Comparison of ENCODE assay signal across 1 cellular context in the genomic region with DNA sequence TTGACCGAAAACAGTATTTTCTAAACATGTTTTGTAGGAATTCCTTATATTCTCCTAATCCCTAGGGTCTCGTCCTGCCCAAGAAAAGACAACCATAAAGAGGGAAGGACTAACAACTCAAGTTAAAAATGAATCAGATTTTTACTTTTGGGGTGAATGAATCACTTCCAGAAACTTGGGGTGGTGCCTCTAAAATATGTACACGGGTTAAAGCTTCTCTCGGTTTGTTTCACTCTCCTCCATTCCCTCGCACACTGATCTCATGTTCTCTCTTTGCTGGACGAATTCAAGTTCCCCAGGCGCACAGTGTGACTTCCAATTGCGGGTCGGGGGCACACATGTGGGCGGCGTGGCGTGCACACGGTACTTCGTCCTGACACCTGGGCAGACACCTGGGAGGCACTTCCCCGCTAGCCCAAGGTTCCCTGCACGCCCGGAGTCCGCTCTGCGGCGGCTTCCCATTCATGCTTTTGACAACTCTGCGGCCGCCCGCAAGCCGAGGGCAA.
TF ChIP-seq lines count a peak whose summit lies in the region.

No MANE protein-coding gene starts in this region.

TF ChIP-seq in HepG2, 621 proteins besides CTCF, POLR2A, EP300 and RAD21 (continued from another document):
- TF ChIP-seq REST (IDR thresholded peaks at IDR 0.05; ENCODE audit: borderline replicate concordance in 1 of 2, low read depth in 1 of 2, low read length in 2 of 2), result no peak
- peak; percentile 37; the same call in 1 of the 2 replicates for TF ChIP-seq TBX3 (IDR thresholded peaks at IDR 0.05; ENCODE audit: borderline replicate concordance)
- TF ChIP-seq ZNF792 (CRISPR knock-in tag; IDR thresholded peaks at IDR 0.05), result 0 out of 2 replicates have a peak, but pooled peaks have one; percentile 24
- TF ChIP-seq MEF2D (CRISPR knock-in tag; IDR thresholded peaks at IDR 0.05), result no peak
- TF ChIP-seq ZNF83 (CRISPR knock-in tag; IDR thresholded peaks at IDR 0.05; ENCODE audit: borderline replicate concordance), result no peak
- TF ChIP-seq, protein P1, sequence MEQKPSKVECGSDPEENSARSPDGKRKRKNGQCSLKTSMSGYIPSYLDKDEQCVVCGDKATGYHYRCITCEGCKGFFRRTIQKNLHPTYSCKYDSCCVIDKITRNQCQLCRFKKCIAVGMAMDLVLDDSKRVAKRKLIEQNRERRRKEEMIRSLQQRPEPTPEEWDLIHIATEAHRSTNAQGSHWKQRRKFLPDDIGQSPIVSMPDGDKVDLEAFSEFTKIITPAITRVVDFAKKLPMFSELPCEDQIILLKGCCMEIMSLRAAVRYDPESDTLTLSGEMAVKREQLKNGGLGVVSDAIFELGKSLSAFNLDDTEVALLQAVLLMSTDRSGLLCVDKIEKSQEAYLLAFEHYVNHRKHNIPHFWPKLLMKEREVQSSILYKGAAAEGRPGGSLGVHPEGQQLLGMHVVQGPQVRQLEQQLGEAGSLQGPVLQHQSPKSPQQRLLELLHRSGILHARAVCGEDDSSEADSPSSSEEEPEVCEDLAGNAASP (CRISPR knock-in tag; IDR thresholded peaks at IDR 0.05; ENCODE audit: borderline replicate concordance), result no peak
- TF ChIP-seq, protein P2, sequence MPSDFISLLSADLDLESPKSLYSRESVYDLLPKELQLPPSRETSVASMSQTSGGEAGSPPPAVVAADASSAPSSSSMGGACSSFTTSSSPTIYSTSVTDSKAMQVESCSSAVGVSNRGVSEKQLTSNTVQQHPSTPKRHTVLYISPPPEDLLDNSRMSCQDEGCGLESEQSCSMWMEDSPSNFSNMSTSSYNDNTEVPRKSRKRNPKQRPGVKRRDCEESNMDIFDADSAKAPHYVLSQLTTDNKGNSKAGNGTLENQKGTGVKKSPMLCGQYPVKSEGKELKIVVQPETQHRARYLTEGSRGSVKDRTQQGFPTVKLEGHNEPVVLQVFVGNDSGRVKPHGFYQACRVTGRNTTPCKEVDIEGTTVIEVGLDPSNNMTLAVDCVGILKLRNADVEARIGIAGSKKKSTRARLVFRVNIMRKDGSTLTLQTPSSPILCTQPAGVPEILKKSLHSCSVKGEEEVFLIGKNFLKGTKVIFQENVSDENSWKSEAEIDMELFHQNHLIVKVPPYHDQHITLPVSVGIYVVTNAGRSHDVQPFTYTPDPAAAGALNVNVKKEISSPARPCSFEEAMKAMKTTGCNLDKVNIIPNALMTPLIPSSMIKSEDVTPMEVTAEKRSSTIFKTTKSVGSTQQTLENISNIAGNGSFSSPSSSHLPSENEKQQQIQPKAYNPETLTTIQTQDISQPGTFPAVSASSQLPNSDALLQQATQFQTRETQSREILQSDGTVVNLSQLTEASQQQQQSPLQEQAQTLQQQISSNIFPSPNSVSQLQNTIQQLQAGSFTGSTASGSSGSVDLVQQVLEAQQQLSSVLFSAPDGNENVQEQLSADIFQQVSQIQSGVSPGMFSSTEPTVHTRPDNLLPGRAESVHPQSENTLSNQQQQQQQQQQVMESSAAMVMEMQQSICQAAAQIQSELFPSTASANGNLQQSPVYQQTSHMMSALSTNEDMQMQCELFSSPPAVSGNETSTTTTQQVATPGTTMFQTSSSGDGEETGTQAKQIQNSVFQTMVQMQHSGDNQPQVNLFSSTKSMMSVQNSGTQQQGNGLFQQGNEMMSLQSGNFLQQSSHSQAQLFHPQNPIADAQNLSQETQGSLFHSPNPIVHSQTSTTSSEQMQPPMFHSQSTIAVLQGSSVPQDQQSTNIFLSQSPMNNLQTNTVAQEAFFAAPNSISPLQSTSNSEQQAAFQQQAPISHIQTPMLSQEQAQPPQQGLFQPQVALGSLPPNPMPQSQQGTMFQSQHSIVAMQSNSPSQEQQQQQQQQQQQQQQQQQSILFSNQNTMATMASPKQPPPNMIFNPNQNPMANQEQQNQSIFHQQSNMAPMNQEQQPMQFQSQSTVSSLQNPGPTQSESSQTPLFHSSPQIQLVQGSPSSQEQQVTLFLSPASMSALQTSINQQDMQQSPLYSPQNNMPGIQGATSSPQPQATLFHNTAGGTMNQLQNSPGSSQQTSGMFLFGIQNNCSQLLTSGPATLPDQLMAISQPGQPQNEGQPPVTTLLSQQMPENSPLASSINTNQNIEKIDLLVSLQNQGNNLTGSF (CRISPR knock-in tag; IDR thresholded peaks at IDR 0.05), result no peak
- 0 out of 2 replicates have a peak, but pooled peaks have one; percentile 27 for TF ChIP-seq ZNF329 (CRISPR knock-in tag; IDR thresholded peaks at IDR 0.05; ENCODE audit: low read depth)
- TF ChIP-seq ZNF816 (CRISPR knock-in tag; IDR thresholded peaks at IDR 0.05; ENCODE audit: borderline replicate concordance), result 0 out of 2 replicates have a peak, but pooled peaks have one; percentile 93
- TF ChIP-seq NCOA2 (CRISPR knock-in tag; IDR thresholded peaks at IDR 0.05), result 0 out of 2 replicates have a peak, but pooled peaks have one; percentile 22
- TF ChIP-seq SMARCE1 (IDR thresholded peaks at IDR 0.05; ENCODE audit: borderline replicate concordance), result no peak
- no peak for TF ChIP-seq TOE1 (CRISPR knock-in tag; IDR thresholded peaks at IDR 0.05)
- no peak for TF ChIP-seq ATAD3A (CRISPR knock-in tag; IDR thresholded peaks at IDR 0.05)
- TF ChIP-seq ZBTB3 (CRISPR knock-in tag; IDR thresholded peaks at IDR 0.05; ENCODE audit: borderline replicate concordance, low read depth), result no peak
- TF ChIP-seq PHF20 (CRISPR knock-in tag; IDR thresholded peaks at IDR 0.05), result no peak
- TF ChIP-seq, protein P3, sequence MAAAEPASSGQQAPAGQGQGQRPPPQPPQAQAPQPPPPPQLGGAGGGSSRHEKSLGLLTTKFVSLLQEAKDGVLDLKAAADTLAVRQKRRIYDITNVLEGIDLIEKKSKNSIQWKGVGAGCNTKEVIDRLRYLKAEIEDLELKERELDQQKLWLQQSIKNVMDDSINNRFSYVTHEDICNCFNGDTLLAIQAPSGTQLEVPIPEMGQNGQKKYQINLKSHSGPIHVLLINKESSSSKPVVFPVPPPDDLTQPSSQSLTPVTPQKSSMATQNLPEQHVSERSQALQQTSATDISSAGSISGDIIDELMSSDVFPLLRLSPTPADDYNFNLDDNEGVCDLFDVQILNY (CRISPR knock-in tag; conservative IDR thresholded peaks at IDR 0.05), result no peak
- TF ChIP-seq KMT2A (CRISPR knock-in tag; IDR thresholded peaks at IDR 0.05), result no peak
- no peak for TF ChIP-seq ZNF780A (CRISPR knock-in tag; IDR thresholded peaks at IDR 0.05)
- no peak; the same call in none of the 2 replicates for TF ChIP-seq ZNF670 (CRISPR knock-in tag; IDR thresholded peaks at IDR 0.05; ENCODE audit: borderline replicate concordance)
- TF ChIP-seq ZKSCAN1 (IDR thresholded peaks at IDR 0.05; ENCODE audit: low read length), result peak; percentile 80
- TF ChIP-seq NRL (CRISPR knock-in tag; IDR thresholded peaks at IDR 0.05; ENCODE audit: borderline replicate concordance), result peak; percentile 58; the same call in 1 of the 2 replicates
- no peak for TF ChIP-seq FOXJ3 (CRISPR knock-in tag; IDR thresholded peaks at IDR 0.05; ENCODE audit: borderline replicate concordance)
- no peak for TF ChIP-seq ZIK1 (CRISPR knock-in tag; IDR thresholded peaks at IDR 0.05; ENCODE audit: borderline replicate concordance, low read depth)
- TF ChIP-seq ZNF619 (CRISPR knock-in tag; IDR thresholded peaks at IDR 0.05), result no peak
- no peak for TF ChIP-seq ARID2 (CRISPR knock-in tag; IDR thresholded peaks at IDR 0.05; ENCODE audit: borderline replicate concordance)
- no peak for TF ChIP-seq NCOA1 (CRISPR knock-in tag; IDR thresholded peaks at IDR 0.05)
- no peak for TF ChIP-seq ZC3H4 (CRISPR knock-in tag; IDR thresholded peaks at IDR 0.05; ENCODE audit: borderline replicate concordance)
- no peak for TF ChIP-seq ZFP36L2 (CRISPR knock-in tag; IDR thresholded peaks at IDR 0.05)
- TF ChIP-seq THAP8 (CRISPR knock-in tag; IDR thresholded peaks at IDR 0.05; ENCODE audit: borderline replicate concordance), result no peak
- TF ChIP-seq ZFP36 (IDR thresholded peaks at IDR 0.05; ENCODE audit: borderline replicate concordance, low read depth, low read length, partially characterized antibody), result no peak
- TF ChIP-seq, protein P4, sequence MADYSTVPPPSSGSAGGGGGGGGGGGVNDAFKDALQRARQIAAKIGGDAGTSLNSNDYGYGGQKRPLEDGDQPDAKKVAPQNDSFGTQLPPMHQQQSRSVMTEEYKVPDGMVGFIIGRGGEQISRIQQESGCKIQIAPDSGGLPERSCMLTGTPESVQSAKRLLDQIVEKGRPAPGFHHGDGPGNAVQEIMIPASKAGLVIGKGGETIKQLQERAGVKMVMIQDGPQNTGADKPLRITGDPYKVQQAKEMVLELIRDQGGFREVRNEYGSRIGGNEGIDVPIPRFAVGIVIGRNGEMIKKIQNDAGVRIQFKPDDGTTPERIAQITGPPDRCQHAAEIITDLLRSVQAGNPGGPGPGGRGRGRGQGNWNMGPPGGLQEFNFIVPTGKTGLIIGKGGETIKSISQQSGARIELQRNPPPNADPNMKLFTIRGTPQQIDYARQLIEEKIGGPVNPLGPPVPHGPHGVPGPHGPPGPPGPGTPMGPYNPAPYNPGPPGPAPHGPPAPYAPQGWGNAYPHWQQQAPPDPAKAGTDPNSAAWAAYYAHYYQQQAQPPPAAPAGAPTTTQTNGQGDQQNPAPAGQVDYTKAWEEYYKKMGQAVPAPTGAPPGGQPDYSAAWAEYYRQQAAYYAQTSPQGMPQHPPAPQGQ (CRISPR knock-in tag; IDR thresholded peaks at IDR 0.05; ENCODE audit: borderline replicate concordance), result no peak
- no peak for TF ChIP-seq ZNF652 (CRISPR knock-in tag; IDR thresholded peaks at IDR 0.05; ENCODE audit: borderline replicate concordance, low read depth)
- TF ChIP-seq, protein P5, sequence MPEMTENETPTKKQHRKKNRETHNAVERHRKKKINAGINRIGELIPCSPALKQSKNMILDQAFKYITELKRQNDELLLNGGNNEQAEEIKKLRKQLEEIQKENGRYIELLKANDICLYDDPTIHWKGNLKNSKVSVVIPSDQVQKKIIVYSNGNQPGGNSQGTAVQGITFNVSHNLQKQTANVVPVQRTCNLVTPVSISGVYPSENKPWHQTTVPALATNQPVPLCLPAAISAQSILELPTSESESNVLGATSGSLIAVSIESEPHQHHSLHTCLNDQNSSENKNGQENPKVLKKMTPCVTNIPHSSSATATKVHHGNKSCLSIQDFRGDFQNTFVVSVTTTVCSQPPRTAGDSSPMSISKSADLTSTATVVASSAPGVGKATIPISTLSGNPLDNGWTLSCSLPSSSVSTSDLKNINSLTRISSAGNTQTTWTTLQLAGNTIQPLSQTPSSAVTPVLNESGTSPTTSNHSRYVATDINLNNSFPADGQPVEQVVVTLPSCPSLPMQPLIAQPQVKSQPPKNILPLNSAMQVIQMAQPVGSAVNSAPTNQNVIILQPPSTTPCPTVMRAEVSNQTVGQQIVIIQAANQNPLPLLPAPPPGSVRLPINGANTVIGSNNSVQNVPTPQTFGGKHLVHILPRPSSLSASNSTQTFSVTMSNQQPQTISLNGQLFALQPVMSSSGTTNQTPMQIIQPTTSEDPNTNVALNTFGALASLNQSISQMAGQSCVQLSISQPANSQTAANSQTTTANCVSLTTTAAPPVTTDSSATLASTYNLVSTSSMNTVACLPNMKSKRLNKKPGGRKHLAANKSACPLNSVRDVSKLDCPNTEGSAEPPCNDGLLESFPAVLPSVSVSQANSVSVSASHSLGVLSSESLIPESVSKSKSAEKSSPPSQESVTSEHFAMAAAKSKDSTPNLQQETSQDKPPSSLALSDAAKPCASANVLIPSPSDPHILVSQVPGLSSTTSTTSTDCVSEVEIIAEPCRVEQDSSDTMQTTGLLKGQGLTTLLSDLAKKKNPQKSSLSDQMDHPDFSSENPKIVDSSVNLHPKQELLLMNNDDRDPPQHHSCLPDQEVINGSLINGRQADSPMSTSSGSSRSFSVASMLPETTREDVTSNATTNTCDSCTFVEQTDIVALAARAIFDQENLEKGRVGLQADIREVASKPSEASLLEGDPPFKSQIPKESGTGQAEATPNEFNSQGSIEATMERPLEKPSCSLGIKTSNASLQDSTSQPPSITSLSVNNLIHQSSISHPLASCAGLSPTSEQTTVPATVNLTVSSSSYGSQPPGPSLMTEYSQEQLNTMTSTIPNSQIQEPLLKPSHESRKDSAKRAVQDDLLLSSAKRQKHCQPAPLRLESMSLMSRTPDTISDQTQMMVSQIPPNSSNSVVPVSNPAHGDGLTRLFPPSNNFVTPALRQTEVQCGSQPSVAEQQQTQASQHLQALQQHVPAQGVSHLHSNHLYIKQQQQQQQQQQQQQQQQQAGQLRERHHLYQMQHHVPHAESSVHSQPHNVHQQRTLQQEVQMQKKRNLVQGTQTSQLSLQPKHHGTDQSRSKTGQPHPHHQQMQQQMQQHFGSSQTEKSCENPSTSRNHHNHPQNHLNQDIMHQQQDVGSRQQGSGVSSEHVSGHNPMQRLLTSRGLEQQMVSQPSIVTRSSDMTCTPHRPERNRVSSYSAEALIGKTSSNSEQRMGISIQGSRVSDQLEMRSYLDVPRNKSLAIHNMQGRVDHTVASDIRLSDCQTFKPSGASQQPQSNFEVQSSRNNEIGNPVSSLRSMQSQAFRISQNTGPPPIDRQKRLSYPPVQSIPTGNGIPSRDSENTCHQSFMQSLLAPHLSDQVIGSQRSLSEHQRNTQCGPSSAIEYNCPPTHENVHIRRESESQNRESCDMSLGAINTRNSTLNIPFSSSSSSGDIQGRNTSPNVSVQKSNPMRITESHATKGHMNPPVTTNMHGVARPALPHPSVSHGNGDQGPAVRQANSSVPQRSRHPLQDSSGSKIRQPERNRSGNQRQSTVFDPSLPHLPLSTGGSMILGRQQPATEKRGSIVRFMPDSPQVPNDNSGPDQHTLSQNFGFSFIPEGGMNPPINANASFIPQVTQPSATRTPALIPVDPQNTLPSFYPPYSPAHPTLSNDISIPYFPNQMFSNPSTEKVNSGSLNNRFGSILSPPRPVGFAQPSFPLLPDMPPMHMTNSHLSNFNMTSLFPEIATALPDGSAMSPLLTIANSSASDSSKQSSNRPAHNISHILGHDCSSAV (CRISPR knock-in tag; IDR thresholded peaks at IDR 0.05; ENCODE audit: borderline replicate concordance), result no peak
- TF ChIP-seq SAP130 (CRISPR knock-in tag; IDR thresholded peaks at IDR 0.05; ENCODE audit: low read depth), result no peak
